Comparison of ENCODE assay signal across 24 cellular contexts in genomic region chr12:132716356-132716755, GRCh38.
"Had no signal": no experiment of that assay in that cellular context is flagged by ENCODE, and none has a peak within 500 bp of the region (broad histone marks: within the 10 kb centered on the region; RNA-seq: fewer than 3 reads in every experiment).

No MANE protein-coding gene starts in this region.

- H3K27ac ChIP-seq: adrenal gland, body of pancreas, colonic mucosa had no signal

- H3K4me3 ChIP-seq: adrenal gland, body of pancreas, colonic mucosa had no signal

- H3K4me1 ChIP-seq: colonic mucosa had no signal

- H3K27me3 ChIP-seq: adrenal gland, body of pancreas, colonic mucosa had no signal

- ATAC-seq: activated CD4-positive, alpha-beta T cell treated with anti-CD3 and anti-CD28 coated beads for 36 hours; activated CD8-positive, alpha-beta memory T cell treated with anti-CD3 and anti-CD28 coated beads, Interleukin-2, amount 10 ng/mL, durations not matched to agents 7 days and 5 days; activated CD8-positive, alpha-beta T cell treated with anti-CD3 and anti-CD28 coated beads, Interleukin-2, amount 10 ng/mL, durations not matched to agents 7 days and 5 days; activated naive CD8-positive, alpha-beta T cell treated with anti-CD3 and anti-CD28 coated beads, Interleukin-2, amount 50 U/mL, for 24 hours; body of pancreas; esophagus mucosa had no signal

- H3K9me3 ChIP-seq: adrenal gland, body of pancreas, colonic mucosa had no signal

- DNase-seq: activated CD4-positive, alpha-beta memory T cell treated with anti-CD3 and anti-CD28 coated beads for 36 hours; activated CD4-positive, alpha-beta T cell treated with anti-CD3 and anti-CD28 coated beads for 36 hours; activated CD4-positive, alpha-beta T cell treated with anti-CD3 and anti-CD28 coated beads, Interleukin-2, amount 10 ng/mL, durations not matched to agents 24 days and 14 days; activated CD4-positive, CD25-positive, alpha-beta regulatory T cell; activated CD4-positive, CD25-positive, alpha-beta regulatory T cell treated with anti-CD3 and anti-CD28 coated beads, Interleukin-2, amount 50 U/mL, for 72 hours; activated CD8-positive, alpha-beta memory T cell treated with anti-CD3 and anti-CD28 coated beads, Interleukin-2, amount 10 ng/mL, durations not matched to agents 7 days and 5 days; activated CD8-positive, alpha-beta memory T cell treated with anti-CD3 and anti-CD28 coated beads, Interleukin-2, amount 50 U/mL, for 4 hours; activated CD8-positive, alpha-beta T cell treated with anti-CD3 and anti-CD28 coated beads, Interleukin-2, amount 10 ng/mL, durations not matched to agents 7 days and 5 days; activated effector memory CD4-positive, alpha-beta T cell treated with anti-CD3 and anti-CD28 coated beads, Interleukin-2, amount 50 U/mL, for 16 hours; activated naive CD4-positive, alpha-beta T cell treated with anti-CD3 and anti-CD28 coated beads for 36 hours; activated naive CD8-positive, alpha-beta T cell treated with anti-CD3 and anti-CD28 coated beads for 36 hours; activated naive CD8-positive, alpha-beta T cell treated with anti-CD3 and anti-CD28 coated beads, Interleukin-2, amount 50 U/mL, for 24 hours; activated T-cell treated with anti-CD3 and anti-CD28 coated beads, Interleukin-2, amount 50 U/mL, for 1 hour; activated T-cell treated with anti-CD3 and anti-CD28 coated beads, Interleukin-2, amount 50 U/mL, for 48 hours; adrenal gland; amygdala; body of pancreas; caudate nucleus; colonic mucosa; effector CD8-positive, alpha-beta T cell; foreskin fibroblast; head of caudate nucleus; T-helper 2 cell had no signal
